In the genomic region with DNA sequence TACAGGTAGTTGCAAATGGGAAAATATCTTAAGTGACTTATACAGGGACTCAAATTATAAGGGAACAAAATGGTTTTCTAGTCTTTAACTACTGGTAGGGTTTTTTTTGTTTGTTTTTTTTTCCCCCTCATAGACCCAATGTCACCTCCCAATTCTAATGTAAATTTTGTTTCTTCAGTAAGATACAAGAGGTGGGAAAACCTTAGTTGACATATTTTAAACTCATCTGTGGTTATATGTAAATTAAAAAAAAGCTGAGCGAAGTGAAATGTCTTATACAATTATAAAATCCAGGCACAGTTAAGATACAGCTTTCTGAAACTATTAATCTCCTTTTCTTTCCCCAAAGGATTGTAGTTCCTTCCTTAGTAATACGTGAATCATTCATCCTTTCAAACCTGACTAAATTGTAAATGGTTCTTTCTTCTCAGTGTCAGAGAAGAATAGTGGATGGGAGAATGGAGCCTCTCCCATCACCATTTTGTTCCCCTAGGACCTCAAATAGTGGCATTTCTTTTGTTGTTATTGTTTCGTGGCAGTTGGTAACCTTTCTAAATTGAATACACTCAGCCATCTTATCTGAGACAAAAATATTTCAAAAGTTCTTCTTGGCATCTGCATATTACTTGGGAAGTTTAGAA, we compare ENCODE assay signal across 2 cellular contexts.
TF ChIP-seq lines count a peak whose summit lies in the region.

No MANE protein-coding gene starts in this region.

TF ChIP-seq in GM23338, 12 proteins besides CTCF, POLR2A, EP300 and RAD21:
- no peak for TF ChIP-seq POLR2AphosphoS5 (IDR thresholded peaks at IDR 0.05; ENCODE audit: low read depth)
- no peak for TF ChIP-seq ZNF114 (CRISPR knock-in tag; IDR thresholded peaks at IDR 0.05)

TF ChIP-seq in IMR-90, 13 proteins besides CTCF, POLR2A, EP300 and RAD21:
- TF ChIP-seq SMC3 (IDR thresholded peaks at IDR 0.05; ENCODE audit: low read depth, low read length) (no peak), CHD1 (IDR thresholded peaks at IDR 0.05; ENCODE audit: low read depth, low read length) (no peak), MAZ (IDR thresholded peaks at IDR 0.05; ENCODE audit: borderline replicate concordance, low read depth, low read length) (no peak), RCOR1 (IDR thresholded peaks at IDR 0.05; ENCODE audit: insufficient replicate concordance, low read length) (no peak), MXI1 (IDR thresholded peaks at IDR 0.05; ENCODE audit: borderline replicate concordance, low read depth, low read length) (no peak), BHLHE40 (IDR thresholded peaks at IDR 0.05; ENCODE audit: low read depth, low read length) (no peak), CEBPB (IDR thresholded peaks at IDR 0.05; ENCODE audit: low read depth, low read length) (no peak), MAFK (IDR thresholded peaks at IDR 0.05; ENCODE audit: low read depth, low read length) (no peak), FOS (IDR thresholded peaks at IDR 0.05; ENCODE audit: low read depth, low read length) (no peak), NFE2L2 (IDR thresholded peaks at IDR 0.05; ENCODE audit: low read depth, low read length) (no peak)
- TF ChIP-seq, protein P1, sequence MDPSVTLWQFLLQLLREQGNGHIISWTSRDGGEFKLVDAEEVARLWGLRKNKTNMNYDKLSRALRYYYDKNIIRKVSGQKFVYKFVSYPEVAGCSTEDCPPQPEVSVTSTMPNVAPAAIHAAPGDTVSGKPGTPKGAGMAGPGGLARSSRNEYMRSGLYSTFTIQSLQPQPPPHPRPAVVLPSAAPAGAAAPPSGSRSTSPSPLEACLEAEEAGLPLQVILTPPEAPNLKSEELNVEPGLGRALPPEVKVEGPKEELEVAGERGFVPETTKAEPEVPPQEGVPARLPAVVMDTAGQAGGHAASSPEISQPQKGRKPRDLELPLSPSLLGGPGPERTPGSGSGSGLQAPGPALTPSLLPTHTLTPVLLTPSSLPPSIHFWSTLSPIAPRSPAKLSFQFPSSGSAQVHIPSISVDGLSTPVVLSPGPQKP (IDR thresholded peaks at IDR 0.05; ENCODE audit: borderline replicate concordance, low read depth, low read length): no peak
